Comparison of ENCODE assay signal across 1 cellular context in the genomic region with DNA sequence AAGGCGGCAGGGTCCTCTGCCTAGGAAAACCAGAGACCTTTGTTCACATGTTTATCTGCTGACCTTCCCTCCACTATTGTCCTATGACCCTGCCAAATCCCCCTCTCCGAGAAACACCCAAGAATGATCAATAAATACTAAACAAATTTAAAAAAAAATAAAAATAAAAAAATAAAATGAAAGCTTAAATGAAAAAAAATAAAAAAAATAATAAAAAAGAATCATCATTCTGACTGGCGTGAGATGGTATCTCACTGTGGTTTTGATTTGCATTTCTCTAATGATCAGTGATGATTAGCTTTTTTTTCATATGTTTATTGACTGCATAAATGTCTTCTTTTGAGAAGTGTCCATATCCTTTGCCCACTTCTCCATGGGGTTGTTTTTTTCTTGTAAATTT.
DNase-seq lines count a peak whose midpoint lies in the region; ATAC-seq and TF ChIP-seq lines count a peak whose summit lies in the region.
"Not testable (repeated sequence)": the region's sequence is repeated elsewhere in the genome, so short reads cannot be mapped to it uniquely, and the experiment has no call there.

No MANE protein-coding gene starts in this region.

- H3K9me3 Mint-ChIP-seq in WTC11, result not testable (repeated sequence)

- not testable (repeated sequence) for H3K27me3 Mint-ChIP-seq in WTC11 (ENCODE audit: low read depth)

- ATAC-seq in WTC11, result not testable (repeated sequence)

- H3K36me3 Mint-ChIP-seq in WTC11, result not testable (repeated sequence)

- peaks cover 16% of the 10 kb centered on the region for H3K4me1 Mint-ChIP-seq in WTC11

- DNase-seq in WTC11 (ENCODE audit: low spot score), result not testable (repeated sequence)

- POLR2A ChIA-PET in WTC11 (lab: Charles Lee), result not testable (repeated sequence)

- not testable (repeated sequence) for TF ChIP-seq CTCF in WTC11 (IDR thresholded peaks at IDR 0.05)

- H3K4me3 Mint-ChIP-seq in WTC11, result not testable (repeated sequence)

- CTCF ChIA-PET in WTC11 (lab: Charles Lee), result not testable (repeated sequence)

- H3K27ac Mint-ChIP-seq in WTC11, result not testable (repeated sequence)

TF ChIP-seq in WTC11, 78 proteins besides CTCF, POLR2A, EP300 and RAD21:
- TF ChIP-seq HMGA2 (CRISPR knock-in tag; IDR thresholded peaks at IDR 0.05), result peak; percentile 90
